In the genomic region with DNA sequence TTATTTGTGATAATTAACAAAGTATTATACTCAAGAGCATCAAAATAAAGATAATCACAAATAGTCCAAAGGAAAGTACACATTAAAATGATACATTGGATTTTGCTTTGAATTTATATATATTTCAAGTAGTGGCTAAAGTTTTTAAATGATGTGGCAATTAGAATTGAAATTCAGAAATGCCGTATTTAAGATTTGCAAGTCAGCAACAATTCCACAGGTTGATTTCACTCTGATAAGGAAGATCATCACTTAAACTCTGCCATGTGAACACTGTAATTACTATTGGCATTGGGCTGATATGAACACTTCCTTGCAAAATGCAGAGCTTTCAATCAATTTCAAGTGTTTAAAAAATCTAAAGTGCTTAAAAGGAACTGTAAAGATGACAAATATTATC, we compare ENCODE assay signal across 9 cellular contexts. TPM values are rescaled to one million over a fixed set of nuclear protein-coding genes. Genes with fewer than 3 reads are reported as not detected.
"Had no signal": no experiment of that assay in that cellular context is flagged by ENCODE, and none has a peak within 500 bp of the region (broad histone marks: within the 10 kb centered on the region; RNA-seq: fewer than 3 reads in every experiment).

No MANE protein-coding gene starts in this region.

- H2AFZ ChIP-seq: GM23338 had no signal

- H3K4me3 ChIP-seq: GM23338, K562 had no signal

- ATAC-seq: GM23338, K562 had no signal

- FAIRE-seq: H1, H54, HTR-8/SVneo, K562 had no signal

- DNase-seq: H9, HCEC 1CT, KG1 had no signal

- H3K4me2 ChIP-seq: GM23338 had no signal

RNA-seq across cellular contexts. Expression of a gene that starts 39.6 kb away (rescaled TPM):
- total RNA-seq: GM23338, H1, H9, HT-29, K562 had no signal
- polyA plus RNA-seq: GM23338, K562 had no signal
